13 cellular contexts compared by ENCODE assay signal in genomic region chr7:94052398-94053180, GRCh38. TPM values are rescaled to one million over a fixed set of nuclear protein-coding genes. Genes with fewer than 3 reads are reported as not detected.
DNase-seq lines count a peak whose midpoint lies in the region; ATAC-seq and TF ChIP-seq lines count a peak whose summit lies in the region.
"Had no signal": no experiment of that assay in that cellular context is flagged by ENCODE, and none has a peak within 500 bp of the region (broad histone marks: within the 10 kb centered on the region; RNA-seq: fewer than 3 reads in every experiment).

No MANE protein-coding gene starts in this region.

- H3K27ac ChIP-seq in mammary epithelial cell (ENCODE audit: insufficient read depth, low read depth, low read length), result no peak overlapping the region
- no peak overlapping the region for H3K27ac ChIP-seq in breast epithelium
- H3K27ac ChIP-seq in spleen, result peak overlapping the region in 7 of 8 donors; percentile 16 to 81 (median 56)
- H3K27ac ChIP-seq: ascending aorta, HL-60, skin epidermis had no signal

- 22% methylated on average over 5 of the region's 5 CpGs for WGBS in mammary epithelial cell (ENCODE audit: low coverage, missing lambda C conversion rate)
- WGBS in spleen, 5 donors, result 63 to 74% (median 67%) methylated on average over 5 of the region's 5 CpGs

- dilution Hi-C loops in mammary epithelial cell (cut with HindIII; ENCODE audit: low sequenced_read_pairs), result no loop called here

- H2AFZ ChIP-seq in mammary epithelial cell (ENCODE audit: low read depth, low read length), result peak overlapping the region; percentile 33

- H4K20me1 ChIP-seq in mammary epithelial cell (ENCODE audit: insufficient read depth, low read length), result no peaks in the 10 kb centered on the region

- H3K36me3 ChIP-seq in mammary epithelial cell (ENCODE audit: insufficient read depth, low read length) (no peaks in the 10 kb centered on the region), breast epithelium (no peaks in the 10 kb centered on the region), spleen (no peaks in the 10 kb centered on the region)
- H3K36me3 ChIP-seq: ascending aorta had no signal

- ATAC-seq in HG02678 (IDR thresholded peaks at IDR 0.05; ENCODE audit: unreplicated experiment) (peak; percentile 46), omental fat pad (ENCODE audit: low FRiP score) (no peak)

- TF ChIP-seq POLR2A in breast epithelium (IDR thresholded peaks at IDR 0.05) (no peak), spleen (IDR thresholded peaks at IDR 0.05) (no peak)

- peaks cover 4% of the 10 kb centered on the region for H3K9me3 Mint-ChIP-seq in activated CD4-positive, alpha-beta T cell treated with anti-CD3 and anti-CD28 coated beads, Interleukin-2, amount 10 ng/mL, durations not matched to agents 24 days and 14 days
- H3K9me3 Mint-ChIP-seq: T-helper 2 cell treated with Interferon-gamma antibody and Interleukin-4, amounts not matched to agents 5 μg/mL and 100 μg/mL, for 36 hours had no signal

- H3K4me1 ChIP-seq in mammary epithelial cell (ENCODE audit: insufficient read depth, low read length) (peaks cover 12% of the 10 kb centered on the region), breast epithelium (no peaks in the 10 kb centered on the region), spleen (peaks cover 0 to 51% (median 12%) of the 10 kb centered on the region in 6 donors)
- H3K4me1 ChIP-seq: ascending aorta had no signal

- no TSS peak for BruUV-seq in mammary epithelial cell (replicated peaks; lab: Mats Ljungman, UMichigan)

- peaks cover 4% of the 10 kb centered on the region for H3K4me1 Mint-ChIP-seq in activated CD4-positive, alpha-beta T cell treated with anti-CD3 and anti-CD28 coated beads, Interleukin-2, amount 10 ng/mL, durations not matched to agents 24 days and 14 days

- no peak overlapping the region for H3K4me3 Mint-ChIP-seq in activated CD4-positive, alpha-beta T cell treated with anti-CD3 and anti-CD28 coated beads, Interleukin-2, amount 10 ng/mL, durations not matched to agents 24 days and 14 days
- H3K4me3 Mint-ChIP-seq: T-helper 2 cell treated with Interferon-gamma antibody and Interleukin-4, amounts not matched to agents 5 μg/mL and 100 μg/mL, for 36 hours had no signal

- no peak for DNase-seq in mammary epithelial cell
- no peak for DNase-seq in breast epithelium (ENCODE audit: low spot score in 2 of 2)
- DNase-seq in NCI-H526 treated with DMSO at 0.1 percent for 48 hours (lab: John Stamatoyannopoulos, UW), result peak; percentile 90
- no peak for DNase-seq in spleen
- DNase-seq in activated CD4-positive, alpha-beta T cell treated with anti-CD3 and anti-CD28 coated beads, Interleukin-2, amount 10 ng/mL, durations not matched to agents 24 days and 14 days, result no peak
- no peak for DNase-seq in foreskin melanocyte
- DNase-seq in omental fat pad (ENCODE audit: low spot score), result no peak
- DNase-seq: activated CD8-positive, alpha-beta memory T cell treated with anti-CD3 and anti-CD28 coated beads, Interleukin-2, amount 50 U/mL, for 4 hours had no signal

- H3K27me3 Mint-ChIP-seq in activated CD4-positive, alpha-beta T cell treated with anti-CD3 and anti-CD28 coated beads, Interleukin-2, amount 10 ng/mL, durations not matched to agents 24 days and 14 days, result peaks cover 12% of the 10 kb centered on the region

- no peaks in the 10 kb centered on the region for H3K27me3 ChIP-seq in mammary epithelial cell (ENCODE audit: insufficient read depth, low read length)
- H3K27me3 ChIP-seq in breast epithelium, result no peaks in the 10 kb centered on the region
- H3K27me3 ChIP-seq in spleen (replicated peaks in 1 of 7), result peaks cover 0 to 3% (median 0%) of the 10 kb centered on the region in 7 donors
- H3K27me3 ChIP-seq: ascending aorta had no signal

- H3K9ac ChIP-seq in mammary epithelial cell (ENCODE audit: insufficient read depth, low read length), result no peak overlapping the region

- intact Hi-C loops in mammary epithelial cell (cut with micrococcal nuclease) (no loop called here), breast epithelium (cut with DNase I; ENCODE audit: low total_unique reads) (no loop called here), spleen (cut with DNase I; ENCODE audit: low total_unique reads) (no loop called here)
- intact Hi-C loops in activated CD4-positive, alpha-beta T cell treated with anti-CD3 and anti-CD28 coated beads, Interleukin-2, amount 10 ng/mL, durations not matched to agents 24 days and 14 days (cut with micrococcal nuclease), result no loop called here

- no peak overlapping the region for H3K4me2 ChIP-seq in mammary epithelial cell (ENCODE audit: insufficient read depth, low read depth, low read length)

- in situ Hi-C loops in mammary epithelial cell (cut with MboI; ENCODE audit: low sequenced_read_pairs in 2 of 2), result no loop called here

- H3K36me3 Mint-ChIP-seq in activated CD4-positive, alpha-beta T cell treated with anti-CD3 and anti-CD28 coated beads, Interleukin-2, amount 10 ng/mL, durations not matched to agents 24 days and 14 days (ENCODE audit: low read depth), result no peaks in the 10 kb centered on the region

- H3K79me2 ChIP-seq in mammary epithelial cell (ENCODE audit: insufficient read depth, low read length), result no peaks in the 10 kb centered on the region

- TF ChIP-seq CTCF in mammary epithelial cell (conservative IDR thresholded peaks at IDR 0.05 in 1 of 2, IDR thresholded peaks at IDR 0.05 in 1 of 2; ENCODE audit: extremely low read depth in 1 of 2, insufficient read depth in 1 of 2, low read depth in 1 of 2, low read length in 2 of 2), result no peak
- no peak for TF ChIP-seq CTCF in breast epithelium (IDR thresholded peaks at IDR 0.05)
- TF ChIP-seq CTCF in spleen (IDR thresholded peaks at IDR 0.05 in 8 of 11, conservative IDR thresholded peaks at IDR 0.05 in 3 of 11), result no peak
- TF ChIP-seq CTCF in omental fat pad (IDR thresholded peaks at IDR 0.05), result no peak

- H3K9me3 ChIP-seq in mammary epithelial cell (replicated peaks; ENCODE audit: insufficient read depth, low read length) (no peaks in the 10 kb centered on the region), breast epithelium (no peaks in the 10 kb centered on the region), spleen (no peaks in the 10 kb centered on the region)
- H3K9me3 ChIP-seq: ascending aorta had no signal

- CTCF ChIA-PET in mammary epithelial cell (lab: Charles Lee; ENCODE audit: low non-redundant PET), result no interaction called here

- H3K4me3 ChIP-seq in mammary epithelial cell (replicated peaks in 1 of 3; ENCODE audit: insufficient read depth in 1 of 3, low read depth in 2 of 3, low read length in 3 of 3) (no peak overlapping the region), breast epithelium (no peak overlapping the region), spleen (no peak overlapping the region)
- H3K4me3 ChIP-seq: ascending aorta, skin epidermis had no signal

- no peak overlapping the region for H3K27ac Mint-ChIP-seq in activated CD4-positive, alpha-beta T cell treated with anti-CD3 and anti-CD28 coated beads, Interleukin-2, amount 10 ng/mL, durations not matched to agents 24 days and 14 days
- H3K27ac Mint-ChIP-seq: T-helper 2 cell treated with Interferon-gamma antibody and Interleukin-4, amounts not matched to agents 5 μg/mL and 100 μg/mL, for 36 hours had no signal

RNA-seq across cellular contexts. Expression of gene BET1, which starts 48.4 kb away (rescaled TPM):
- total RNA-seq in mammary epithelial cell (10 to 100 TPM; 20.8 to 29.0 TPM), breast epithelium (10 to 100 TPM; 18.1 to 51.4 (median 31.8) TPM), spleen (10 to 100 TPM; 24.5 to 36.0 (median 26.8) TPM), omental fat pad (10 to 100 TPM in 3 of 4 donors, 1 to 10 TPM in 1; 7.6 to 26.0 (median 22.4) TPM)
- polyA plus RNA-seq in mammary epithelial cell (13.5 TPM), spleen (10 to 100 TPM; 21.7 to 33.7 (median 29.3) TPM)
- polyA minus RNA-seq in mammary epithelial cell, result 5.1 TPM
- total RNA-seq in activated CD4-positive, alpha-beta T cell treated with anti-CD3 and anti-CD28 coated beads, Interleukin-2, amount 10 ng/mL, durations not matched to agents 24 days and 14 days, result 19.1 and 20.0 TPM in 2 replicates

Comparison
In these comparisons a context has a peak if more than half of its experiments do, and no peak if none do; other contexts are left out.
1. H3K27ac ChIP-seq: peak in spleen (7 of 8); none in mammary epithelial cell (single experiment) and breast epithelium (0 of 2).